15 cellular contexts compared by ENCODE assay signal in genomic region chr7:36939816-36940215, GRCh38.
"Had no signal": no experiment of that assay in that cellular context is flagged by ENCODE, and none has a peak within 500 bp of the region (broad histone marks: within the 10 kb centered on the region; RNA-seq: fewer than 3 reads in every experiment).

No MANE protein-coding gene starts in this region.

- H3K27me3 ChIP-seq: thyroid gland had no signal

- H3K27me3 Mint-ChIP-seq: activated CD4-positive, alpha-beta T cell treated with anti-CD3 and anti-CD28 coated beads, Interleukin-2, amount 10 ng/mL, durations not matched to agents 24 days and 14 days; activated naive CD8-positive, alpha-beta T cell had no signal

- H3K27ac Mint-ChIP-seq: activated CD4-positive, alpha-beta T cell treated with anti-CD3 and anti-CD28 coated beads, Interleukin-2, amount 10 ng/mL, durations not matched to agents 24 days and 14 days; activated naive CD8-positive, alpha-beta T cell; nephron progenitor cell had no signal

- H3K27ac ChIP-seq: thyroid gland had no signal

- H3K4me3 ChIP-seq: lung, thyroid gland had no signal

- DNase-seq: activated CD4-positive, alpha-beta T cell treated with anti-CD3 and anti-CD28 coated beads, Interleukin-2, amount 10 ng/mL, durations not matched to agents 24 days and 14 days; activated CD8-positive, alpha-beta memory T cell treated with anti-CD3 and anti-CD28 coated beads, Interleukin-2, amount 50 U/mL, for 48 hours; activated gamma-delta T cell treated with Interleukin-2 at 50 U/mL for 16 hours; activated T-cell treated with anti-CD3 and anti-CD28 coated beads, Interleukin-2, amount 50 U/mL, for 48 hours; foreskin fibroblast; hippocampal formation; left cardiac atrium; nephron progenitor cell; nucleus accumbens; stimulated activated CD8-positive, alpha-beta memory T cell treated with anti-CD3 and anti-CD28 coated beads, Interleukin-4, amount 100 ng/mL, for 48 hours; stimulated activated naive CD4-positive, alpha-beta T cell; T1000; thyroid gland had no signal

- H3K36me3 ChIP-seq: thyroid gland had no signal

- H3K4me3 Mint-ChIP-seq: activated CD4-positive, alpha-beta T cell treated with anti-CD3 and anti-CD28 coated beads, Interleukin-2, amount 10 ng/mL, durations not matched to agents 24 days and 14 days; activated naive CD8-positive, alpha-beta T cell; nephron progenitor cell had no signal

- H3K9me3 ChIP-seq: thyroid gland had no signal
